Comparison of ENCODE assay signal across 19 cellular contexts in genomic region chr5:138037271-138037670, GRCh38. TPM values are rescaled to one million over a fixed set of nuclear protein-coding genes. Genes with fewer than 3 reads are reported as not detected.
"Had no signal": no experiment of that assay in that cellular context is flagged by ENCODE, and none has a peak within 500 bp of the region (broad histone marks: within the 10 kb centered on the region; RNA-seq: fewer than 3 reads in every experiment).

No MANE protein-coding gene starts in this region.

- H3K27me3 Mint-ChIP-seq: activated CD4-positive, alpha-beta T cell treated with anti-CD3 and anti-CD28 coated beads, Interleukin-2, amount 10 ng/mL, durations not matched to agents 7 days and 5 days; activated naive CD8-positive, alpha-beta T cell treated with anti-CD3 and anti-CD28 coated beads, Interleukin-2, amount 10 ng/mL, durations not matched to agents 7 days and 5 days; memory B cell; T-cell had no signal

- H3K9me3 ChIP-seq: left lung, pancreas, upper lobe of right lung had no signal

- H3K9me3 Mint-ChIP-seq: activated CD4-positive, alpha-beta T cell treated with anti-CD3 and anti-CD28 coated beads, Interleukin-2, amount 10 ng/mL, durations not matched to agents 7 days and 5 days; activated naive CD8-positive, alpha-beta T cell treated with anti-CD3 and anti-CD28 coated beads, Interleukin-2, amount 10 ng/mL, durations not matched to agents 7 days and 5 days; memory B cell; naive thymus-derived CD8-positive, alpha-beta T cell; stimulated activated naive B cell treated with anti-CD40 and anti-IgM and Interleukin-4, amounts not matched to agents 10 μg/mL and 1 μg/mL and 100 μg/mL, for 72 hours; T-cell had no signal

- H3K27ac ChIP-seq: hepatocyte, left lung, pancreas, upper lobe of right lung had no signal

- H3K27ac Mint-ChIP-seq: activated CD4-positive, alpha-beta T cell treated with anti-CD3 and anti-CD28 coated beads, Interleukin-2, amount 10 ng/mL, durations not matched to agents 7 days and 5 days; activated naive CD8-positive, alpha-beta T cell treated with anti-CD3 and anti-CD28 coated beads, Interleukin-2, amount 10 ng/mL, durations not matched to agents 7 days and 5 days; naive thymus-derived CD8-positive, alpha-beta T cell; stimulated activated naive B cell treated with anti-CD40 and anti-IgM and Interleukin-4, amounts not matched to agents 10 μg/mL and 1 μg/mL and 100 μg/mL, for 72 hours; T-cell had no signal

- H3K4me3 ChIP-seq: hepatocyte, left lung, pancreas, upper lobe of right lung had no signal

- H3K4me1 ChIP-seq: pancreas had no signal

- ATAC-seq: left lung; naive thymus-derived CD8-positive, alpha-beta T cell; pancreas; T-cell; upper lobe of right lung had no signal

- DNase-seq: activated CD4-positive, alpha-beta T cell treated with anti-CD3 and anti-CD28 coated beads, Interleukin-2, amount 10 ng/mL, durations not matched to agents 7 days and 5 days; activated naive CD4-positive, alpha-beta T cell; activated naive CD8-positive, alpha-beta T cell treated with anti-CD3 and anti-CD28 coated beads, Interleukin-2, amount 10 ng/mL, durations not matched to agents 7 days and 5 days; left lung; naive thymus-derived CD8-positive, alpha-beta T cell; pancreas; retina; stimulated activated CD4-positive, alpha-beta T cell treated with anti-CD3 and anti-CD28 coated beads, Interleukin-2, amount 100 ng/mL, for 48 hours; stimulated activated naive B cell treated with anti-CD40 and anti-IgM and Interleukin-4, amounts not matched to agents 10 μg/mL and 1 μg/mL and 100 μg/mL, for 72 hours; T-cell; T-helper 9 cell; upper lobe of right lung had no signal

- H3K36me3 ChIP-seq: left lung, pancreas, upper lobe of right lung had no signal

- H3K4me3 Mint-ChIP-seq: activated CD4-positive, alpha-beta T cell treated with anti-CD3 and anti-CD28 coated beads, Interleukin-2, amount 10 ng/mL, durations not matched to agents 7 days and 5 days; activated naive CD8-positive, alpha-beta T cell treated with anti-CD3 and anti-CD28 coated beads, Interleukin-2, amount 10 ng/mL, durations not matched to agents 7 days and 5 days; memory B cell; naive thymus-derived CD8-positive, alpha-beta T cell; stimulated activated naive B cell treated with anti-CD40 and anti-IgM and Interleukin-4, amounts not matched to agents 10 μg/mL and 1 μg/mL and 100 μg/mL, for 72 hours; T-cell had no signal

- H3K36me3 Mint-ChIP-seq: activated naive CD8-positive, alpha-beta T cell treated with anti-CD3 and anti-CD28 coated beads, Interleukin-2, amount 10 ng/mL, durations not matched to agents 7 days and 5 days; T-cell had no signal

- H3K27me3 ChIP-seq: hepatocyte, left lung, pancreas, upper lobe of right lung had no signal

- FAIRE-seq: endometrium, keratinocyte, pancreas had no signal

RNA-seq across cellular contexts. Expression of gene WNT8A, which starts 46.6 kb away (rescaled TPM):
- total RNA-seq: activated CD4-positive, alpha-beta T cell treated with anti-CD3 and anti-CD28 coated beads, Interleukin-2, amount 10 ng/mL, durations not matched to agents 7 days and 5 days; activated naive CD8-positive, alpha-beta T cell treated with anti-CD3 and anti-CD28 coated beads, Interleukin-2, amount 10 ng/mL, durations not matched to agents 7 days and 5 days; hepatocyte; left lung; mucosa of gallbladder; naive thymus-derived CD8-positive, alpha-beta T cell; pancreas; subcutaneous adipose tissue; T-cell; upper lobe of right lung had no signal
- polyA plus RNA-seq: esophagus; hepatocyte; keratinocyte; naive thymus-derived CD8-positive, alpha-beta T cell; pancreas had no signal
